Comparison of ENCODE assay signal across 8 cellular contexts in the genomic region with DNA sequence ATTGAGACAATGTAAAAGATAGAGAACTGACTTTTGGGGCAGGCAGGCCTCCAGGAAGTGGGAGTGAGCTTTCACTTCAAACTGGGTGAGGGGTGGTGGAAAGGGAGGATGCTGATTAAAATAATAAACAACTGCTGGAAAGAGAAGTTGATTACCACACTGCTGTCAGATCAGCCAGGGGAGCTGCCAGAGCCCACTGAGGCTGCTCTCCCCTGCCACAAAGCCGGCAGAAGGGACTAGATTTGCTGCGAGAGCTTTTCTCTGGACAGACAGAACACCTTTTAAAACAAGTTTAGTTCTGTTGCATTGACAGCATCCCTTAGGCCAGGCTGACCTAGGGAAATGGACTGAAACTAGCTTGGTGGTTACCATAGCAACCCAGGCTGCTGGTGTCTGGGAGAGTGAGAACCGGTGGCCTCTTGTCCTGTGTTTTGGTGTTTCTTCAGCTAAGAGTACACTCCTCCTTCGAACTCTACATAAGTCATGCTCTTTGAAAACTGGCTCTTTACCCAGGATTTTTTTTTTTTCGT.
DNase-seq lines count a peak whose midpoint lies in the region; ATAC-seq and TF ChIP-seq lines count a peak whose summit lies in the region.

No MANE protein-coding gene starts in this region.

- no peaks in the 10 kb centered on the region for H3K36me3 ChIP-seq in uterus

- H3K27me3 Mint-ChIP-seq in activated naive CD8-positive, alpha-beta T cell treated with anti-CD3 and anti-CD28 coated beads, Interleukin-2, amount 10 ng/mL, durations not matched to agents 7 days and 5 days = no peaks in the 10 kb centered on the region

- ATAC-seq in GM21390 (IDR thresholded peaks at IDR 0.05; ENCODE audit: unreplicated experiment) = peak; percentile 78
- ATAC-seq in activated naive CD8-positive, alpha-beta T cell treated with anti-CD3 and anti-CD28 coated beads, Interleukin-2, amount 10 ng/mL, durations not matched to agents 7 days and 5 days (ENCODE audit: low read depth) = peak; percentile 63
- ATAC-seq in left colon = peak; percentile 37
- no peak for ATAC-seq in HG02840 (IDR thresholded peaks at IDR 0.05; ENCODE audit: low FRiP score, unreplicated experiment)

- no peaks in the 10 kb centered on the region for H3K27me3 ChIP-seq in uterus

- H3K9me3 ChIP-seq in uterus = no peaks in the 10 kb centered on the region

- no peaks in the 10 kb centered on the region for H3K9me3 Mint-ChIP-seq in activated naive CD8-positive, alpha-beta T cell treated with anti-CD3 and anti-CD28 coated beads, Interleukin-2, amount 10 ng/mL, durations not matched to agents 7 days and 5 days

- no peak for TF ChIP-seq CTCF in uterus (IDR thresholded peaks at IDR 0.05)

- peak overlapping the region; percentile 73 for H3K27ac Mint-ChIP-seq in activated naive CD8-positive, alpha-beta T cell treated with anti-CD3 and anti-CD28 coated beads, Interleukin-2, amount 10 ng/mL, durations not matched to agents 7 days and 5 days

- in situ Hi-C loops in G401 (cut with HindIII; ENCODE audit: low sequenced_read_pairs) = no loop called here

- peaks cover 15% of the 10 kb centered on the region for H3K4me1 Mint-ChIP-seq in activated naive CD8-positive, alpha-beta T cell treated with anti-CD3 and anti-CD28 coated beads, Interleukin-2, amount 10 ng/mL, durations not matched to agents 7 days and 5 days

- no peak overlapping the region for H3K4me3 ChIP-seq in uterus

- intact Hi-C loops in left colon (cut with DNase I, micrococcal nuclease) = no loop called here
- intact Hi-C loops in uterus (cut with DNase I; ENCODE audit: low total_unique reads) = no loop called here

- peak overlapping the region; percentile 38 to 49 for H3K27ac ChIP-seq in uterus

- no peak for TF ChIP-seq POLR2A in uterus (IDR thresholded peaks at IDR 0.05)

- H3K4me3 Mint-ChIP-seq in activated naive CD8-positive, alpha-beta T cell treated with anti-CD3 and anti-CD28 coated beads, Interleukin-2, amount 10 ng/mL, durations not matched to agents 7 days and 5 days = peak overlapping the region; percentile 31

- peaks cover 0 to 3% of the 10 kb centered on the region in 2 donors for H3K4me1 ChIP-seq in uterus

- peaks cover 10% of the 10 kb centered on the region for H3K36me3 Mint-ChIP-seq in activated naive CD8-positive, alpha-beta T cell treated with anti-CD3 and anti-CD28 coated beads, Interleukin-2, amount 10 ng/mL, durations not matched to agents 7 days and 5 days

- POLR2A ChIA-PET in activated naive CD8-positive, alpha-beta T cell treated with anti-CD3 and anti-CD28 coated beads, Interleukin-2, amount 10 ng/mL, durations not matched to agents 7 days and 5 days (lab: Charles Lee) = no interaction called here

- peak; percentile 16 for DNase-seq in G401 (ENCODE audit: low spot score)
- DNase-seq in LHCN-M2 (ENCODE audit: low read depth) = peak; percentile 27
- peak; percentile 31 for DNase-seq in activated naive CD8-positive, alpha-beta T cell treated with anti-CD3 and anti-CD28 coated beads, Interleukin-2, amount 10 ng/mL, durations not matched to agents 7 days and 5 days
- DNase-seq in left colon = peak; percentile 27 to 57
- peak; percentile 35 to 51 for DNase-seq in uterus
- DNase-seq in GM19238 (ENCODE audit: insufficient read length, low spot score) = no peak
